28 cellular contexts compared by ENCODE assay signal in the genomic region with DNA sequence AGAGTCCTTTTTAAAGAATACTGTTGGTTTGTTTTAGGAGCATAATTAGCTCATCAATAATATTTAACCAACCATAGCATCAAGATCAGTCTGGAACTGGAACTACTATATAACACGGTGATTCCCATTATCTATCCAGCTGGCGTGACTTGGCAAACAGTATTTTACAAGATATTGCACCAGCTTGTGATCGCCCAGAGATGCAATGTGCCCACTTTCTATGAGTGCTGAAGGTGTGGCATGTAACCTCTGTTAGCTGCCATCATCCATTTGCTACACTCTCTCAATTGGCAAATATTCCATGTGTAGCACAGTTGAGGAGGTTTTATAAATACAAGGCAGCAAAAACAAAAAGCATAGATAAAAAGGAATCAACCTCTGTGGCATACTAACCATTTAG.
DNase-seq lines count a peak whose midpoint lies in the region; ATAC-seq and TF ChIP-seq lines count a peak whose summit lies in the region.
"Had no signal": no experiment of that assay in that cellular context is flagged by ENCODE, and none has a peak within 500 bp of the region (broad histone marks: within the 10 kb centered on the region; RNA-seq: fewer than 3 reads in every experiment).

No MANE protein-coding gene starts in this region.

- peak; percentile 74 for DNase-seq in DMS153 (lab: John Stamatoyannopoulos, UW)
- peak; percentile 3 for DNase-seq in NCI-H1092 (lab: John Stamatoyannopoulos, UW)
- peak; percentile 31 for DNase-seq in NCI-H446 treated with DMSO at 0.1 percent for 48 hours (lab: John Stamatoyannopoulos, UW)
- DNase-seq in Panc1 (ENCODE audit: low read depth, low spot score): no peak
- DNase-seq in left lobe of liver (ENCODE audit: low spot score): no peak
- DNase-seq: activated CD4-positive, alpha-beta T cell treated with anti-CD3 and anti-CD28 coated beads, Interleukin-2, amount 50 U/mL, for 48 hours; activated naive CD8-positive, alpha-beta T cell treated with anti-CD3 and anti-CD28 coated beads, Interleukin-2, amount 50 U/mL, for 24 hours; activated T-cell treated with anti-CD3 and anti-CD28 coated beads, Interleukin-2, amount 50 U/mL, for 48 hours; endodermal cell; esophagus squamous epithelium; foreskin keratinocyte; head of caudate nucleus; HFFc6; KBM-7; left lung; NCI-H1436 treated with DMSO at 0.1 percent for 48 hours; NCI-H226; nephron progenitor cell; Peyer's patch; stimulated activated CD4-positive, alpha-beta T cell treated with anti-CD3 and anti-CD28 coated beads, Interleukin-15, amount 100 ng/mL, for 24 hours; stimulated activated CD4-positive, alpha-beta T cell treated with anti-CD3 and anti-CD28 coated beads, Interleukin-4, amount 100 ng/mL, for 4 hours; T-helper 2 cell had no signal

- POLR2A ChIA-PET in Panc1 (lab: Charles Lee): no interaction called here

- H3K4me1 ChIP-seq in Panc1 (ENCODE audit: control insufficient read depth, insufficient read depth, low read length): peaks cover 34% of the 10 kb centered on the region
- H3K4me1 ChIP-seq: left lung, Peyer's patch had no signal

- no peak overlapping the region for H3K4me3 ChIP-seq in Panc1 (ENCODE audit: low read depth in 2 of 2, low read length in 2 of 2)
- H3K4me3 ChIP-seq: BLaER1 treated with 17β-estradiol and CSF1 and Interleukin-3, amounts not matched to agents 10 nM and 100 nM; esophagus squamous epithelium; left lung; Peyer's patch; tibial nerve had no signal

- H3K27ac ChIP-seq in Panc1 (ENCODE audit: low read length): peak overlapping the region; percentile 39; the same call in 1 of the 2 replicates
- H3K27ac ChIP-seq: BLaER1 treated with 17β-estradiol and CSF1 and Interleukin-3, amounts not matched to agents 10 nM and 100 nM; esophagus squamous epithelium; foreskin keratinocyte; HL-60; left lung; Peyer's patch had no signal

- BruUV-seq in Panc1 (replicated peaks; lab: Mats Ljungman, UMichigan): no TSS peak

- in situ Hi-C loops in Panc1 (cut with HindIII; ENCODE audit: low pct_unique_long_range_greater_than_20kb, low sequenced_read_pairs): no loop called here

- TF ChIP-seq CTCF in Panc1 (IDR thresholded peaks at IDR 0.05): no peak

- no peaks in the 10 kb centered on the region for H3K36me3 ChIP-seq in Panc1 (ENCODE audit: control insufficient read depth, insufficient read depth, low read length)
- H3K36me3 ChIP-seq: BLaER1 treated with 17β-estradiol and CSF1 and Interleukin-3, amounts not matched to agents 10 nM and 100 nM; esophagus squamous epithelium; left lung; Peyer's patch; tibial nerve had no signal

- no peaks in the 10 kb centered on the region for H3K9me3 ChIP-seq in Panc1 (ENCODE audit: control insufficient read depth, insufficient read depth, low read depth, low read length)
- H3K9me3 ChIP-seq: BLaER1 treated with 17β-estradiol and CSF1 and Interleukin-3, amounts not matched to agents 10 nM and 100 nM; esophagus squamous epithelium; left lung; Peyer's patch; tibial nerve had no signal

- H3K27me3 ChIP-seq in Panc1 (ENCODE audit: control insufficient read depth, insufficient read depth, low read length): no peaks in the 10 kb centered on the region
- H3K27me3 ChIP-seq: BLaER1 treated with 17β-estradiol and CSF1 and Interleukin-3, amounts not matched to agents 10 nM and 100 nM; esophagus squamous epithelium; foreskin keratinocyte; left lung; Peyer's patch; tibial nerve had no signal

- ATAC-seq in Panc1 (no peak), HG02571 (IDR thresholded peaks at IDR 0.05; ENCODE audit: unreplicated experiment) (no peak), GM21576 (IDR thresholded peaks at IDR 0.05; ENCODE audit: unreplicated experiment) (no peak), left lobe of liver (no peak)
- ATAC-seq: activated CD4-positive, CD25-positive, alpha-beta regulatory T cell treated with anti-CD3 and anti-CD28 coated beads, Interleukin-2, amount 50 U/mL, for 24 hours; activated naive CD8-positive, alpha-beta T cell treated with anti-CD3 and anti-CD28 coated beads, Interleukin-2, amount 50 U/mL, for 24 hours; left lung had no signal

- intact Hi-C loops in Panc1 (cut with micrococcal nuclease; ENCODE audit: unreplicated experiment): no loop called here

- CTCF ChIA-PET in Panc1 (lab: Charles Lee): no interaction called here

Comparison
In these comparisons a context has a peak if more than half of its experiments do, and no peak if none do; other contexts are left out.
1. DNase-seq: peak in DMS153 (single experiment), NCI-H1092 (single experiment) and NCI-H446 treated with DMSO at 0.1 percent for 48 hours (single experiment); none in Panc1 (single experiment) and left lobe of liver (single experiment).